Comparison of ENCODE assay signal across 20 cellular contexts in genomic region chr9:93904649-93905472, GRCh38. TPM values are rescaled to one million over a fixed set of nuclear protein-coding genes. Genes with fewer than 3 reads are reported as not detected.
DNase-seq lines count a peak whose midpoint lies in the region; ATAC-seq and TF ChIP-seq lines count a peak whose summit lies in the region.
"Had no signal": no experiment of that assay in that cellular context is flagged by ENCODE, and none has a peak within 500 bp of the region (broad histone marks: within the 10 kb centered on the region; RNA-seq: fewer than 3 reads in every experiment).

No MANE protein-coding gene starts in this region.

- WGBS in heart left ventricle, 4 donors: 68 to 79% (median 75%) methylated on average over 7 to 12 of the region's 12 CpGs

- peak; percentile 25 for DNase-seq in activated CD4-positive, CD25-positive, alpha-beta regulatory T cell treated with anti-CD3 and anti-CD28 coated beads, Interleukin-2, amount 50 U/mL, for 72 hours
- no peak for DNase-seq in activated CD4-positive, CD25-positive, alpha-beta regulatory T cell (lab: John Stamatoyannopoulos, UW)
- DNase-seq in cardiac septum (ENCODE audit: low spot score) (peak; percentile 66), heart left ventricle (no peak), mesenteric fat pad (ENCODE audit: low spot score) (peak; percentile 83), upper lobe of right lung (peak; percentile 46), GM10266 (ENCODE audit: extremely low spot score) (no peak)
- no peak for DNase-seq in activated CD8-positive, alpha-beta memory T cell treated with anti-CD3 and anti-CD28 coated beads for 24 hours
- DNase-seq: ACHN, COR-L47, DMS79, NCI-H1694, NCI-H2081 treated with DMSO at 0.1 percent for 48 hours, NCI-H2171 treated with DMSO at 0.1 percent for 48 hours, NCI-H524 treated with DMSO at 0.1 percent for 48 hours, NCI-H82 had no signal

- H3K27me3 ChIP-seq in heart left ventricle (peaks cover 0 to 9% (median 0%) of the 10 kb centered on the region in 9 donors), upper lobe of right lung (peaks cover 15% of the 10 kb centered on the region)
- H3K27me3 ChIP-seq: BLaER1, Peyer's patch had no signal

- H3K9me3 ChIP-seq in heart left ventricle (peaks cover 0 to 6% (median 0%) of the 10 kb centered on the region in 12 donors), upper lobe of right lung (no peaks in the 10 kb centered on the region)
- H3K9me3 ChIP-seq: BLaER1, Peyer's patch had no signal

- intact Hi-C loops in cardiac septum (cut with DNase I) (no loop called here), heart left ventricle (cut with DNase I) (no loop called here), upper lobe of right lung (cut with DNase I) (no loop called here)

- TF ChIP-seq POLR2A in heart left ventricle (IDR thresholded peaks at IDR 0.05): no peak

- no peaks in the 10 kb centered on the region for H3K4me1 ChIP-seq in heart left ventricle
- no peaks in the 10 kb centered on the region for H3K4me1 ChIP-seq in upper lobe of right lung
- H3K4me1 ChIP-seq: BLaER1, Peyer's patch had no signal

- H3K27ac ChIP-seq in heart left ventricle (no peak overlapping the region), upper lobe of right lung (no peak overlapping the region)
- H3K27ac ChIP-seq: 22Rv1, BLaER1, Peyer's patch had no signal

- no peaks in the 10 kb centered on the region for H3K36me3 ChIP-seq in heart left ventricle
- no peaks in the 10 kb centered on the region for H3K36me3 ChIP-seq in upper lobe of right lung
- H3K36me3 ChIP-seq: BLaER1, Peyer's patch had no signal

- no peak overlapping the region for H3K4me3 ChIP-seq in heart left ventricle
- H3K4me3 ChIP-seq in upper lobe of right lung: no peak overlapping the region
- H3K4me3 ChIP-seq: BLaER1, Peyer's patch had no signal

- ATAC-seq in heart left ventricle (no peak), upper lobe of right lung (no peak)

- no peak for TF ChIP-seq CTCF in heart left ventricle (IDR thresholded peaks at IDR 0.05)
- no peak for TF ChIP-seq CTCF in upper lobe of right lung (IDR thresholded peaks at IDR 0.05)
- no peak for TF ChIP-seq CTCF in GM10266 (IDR thresholded peaks at IDR 0.05; ENCODE audit: control insufficient read depth, insufficient read depth, low read depth, missing control alignments)

RNA-seq across cellular contexts. Expression of gene BARX1, which starts 50.3 kb away (rescaled TPM):
- 0.19 TPM for total RNA-seq in cardiac septum
- total RNA-seq in heart left ventricle: not detected
- not detected for polyA plus RNA-seq in heart left ventricle
- not detected for total RNA-seq in mesenteric fat pad
- total RNA-seq in upper lobe of right lung: not detected
- total RNA-seq: OCI-LY7, Peyer's patch had no signal

Comparison
In these comparisons a context has a peak if more than half of its experiments do, and no peak if none do; other contexts are left out.
1. DNase-seq: peak in activated CD4-positive, CD25-positive, alpha-beta regulatory T cell treated with anti-CD3 and anti-CD28 coated beads, Interleukin-2, amount 50 U/mL, for 72 hours (single experiment), cardiac septum (single experiment), mesenteric fat pad (single experiment) and upper lobe of right lung (single experiment); none in activated CD4-positive, CD25-positive, alpha-beta regulatory T cell (0 of 4), heart left ventricle (0 of 5), GM10266 (single experiment) and activated CD8-positive, alpha-beta memory T cell treated with anti-CD3 and anti-CD28 coated beads for 24 hours (single experiment).